8 cellular contexts compared by ENCODE assay signal in genomic region chr7:120805636-120806388, GRCh38. TPM values are rescaled to one million over a fixed set of nuclear protein-coding genes. Genes with fewer than 3 reads are reported as not detected.
DNase-seq lines count a peak whose midpoint lies in the region; ATAC-seq, FAIRE-seq and TF ChIP-seq lines count a peak whose summit lies in the region.

No MANE protein-coding gene starts in this region.

- FAIRE-seq in endothelial cell of umbilical vein (lab: Jason Lieb, UNC) = peak; percentile 53

- ATAC-seq in GM18858 (IDR thresholded peaks at IDR 0.05; ENCODE audit: unreplicated experiment) (peak; percentile 68), HG03103 (IDR thresholded peaks at IDR 0.05; ENCODE audit: low read depth, unreplicated experiment) (peak; percentile 85), naive B cell (ENCODE audit: low read depth in 2 of 2) (peak; percentile 48 to 59)
- peak; percentile 39 for ATAC-seq in activated CD4-positive, alpha-beta T cell treated with anti-CD3 and anti-CD28 coated beads for 36 hours

- no peaks in the 10 kb centered on the region for H3K36me3 Mint-ChIP-seq in activated CD4-positive, alpha-beta T cell treated with anti-CD3 and anti-CD28 coated beads for 36 hours (ENCODE audit: low read depth)
- H3K36me3 Mint-ChIP-seq in naive B cell = no peaks in the 10 kb centered on the region

- dilution Hi-C loops in endothelial cell of umbilical vein (cut with MboI; ENCODE audit: extremely low pct_ligation_motif_present, low sequenced_read_pairs) = no loop called here

- H3K27me3 Mint-ChIP-seq in activated CD4-positive, alpha-beta T cell treated with anti-CD3 and anti-CD28 coated beads for 36 hours = peaks cover 2% of the 10 kb centered on the region
- peaks cover 0 to 14% (median 8%) of the 10 kb centered on the region in 3 donors for H3K27me3 Mint-ChIP-seq in naive B cell

- no peaks in the 10 kb centered on the region for H3K79me2 ChIP-seq in endothelial cell of umbilical vein (ENCODE audit: control insufficient read depth, insufficient read depth, low read length)

- H3K36me3 ChIP-seq in endothelial cell of umbilical vein (ENCODE audit: control insufficient read depth in 2 of 2, extremely low read depth in 1 of 2, insufficient read depth in 2 of 2, low read length in 2 of 2) (no peaks in the 10 kb centered on the region), tibial artery (no peaks in the 10 kb centered on the region)

- no peak for TF ChIP-seq POLR2A in endothelial cell of umbilical vein (IDR thresholded peaks at IDR 0.05; ENCODE audit: low read depth, low read length)

- no peak overlapping the region for H3K4me3 Mint-ChIP-seq in activated CD4-positive, alpha-beta T cell treated with anti-CD3 and anti-CD28 coated beads for 36 hours
- H3K4me3 Mint-ChIP-seq in naive B cell = no peak overlapping the region

- no peak overlapping the region for H3K4me2 ChIP-seq in endothelial cell of umbilical vein (ENCODE audit: insufficient read depth, low read length)

- TF ChIP-seq CTCF in endothelial cell of umbilical vein (IDR thresholded peaks at IDR 0.05; ENCODE audit: extremely low read depth in 1 of 2, insufficient read depth in 1 of 2, low read depth in 1 of 2, low read length in 2 of 2) = peak; percentile 67 to 77
- TF ChIP-seq CTCF in tibial artery (IDR thresholded peaks at IDR 0.05) = peak; percentile 64 to 70

- peak overlapping the region; percentile 56 for H2AFZ ChIP-seq in endothelial cell of umbilical vein (ENCODE audit: low read depth, low read length)

- no TSS peak for BruUV-seq in endothelial cell of umbilical vein (replicated peaks; lab: Mats Ljungman, UMichigan)

- H3K27me3 ChIP-seq in endothelial cell of umbilical vein (ENCODE audit: control insufficient read depth in 2 of 2, insufficient read depth in 2 of 2, low read length in 2 of 2) = no peaks in the 10 kb centered on the region
- H3K27me3 ChIP-seq in tibial artery = no peaks in the 10 kb centered on the region

- no peaks in the 10 kb centered on the region for H4K20me1 ChIP-seq in endothelial cell of umbilical vein (replicated peaks; ENCODE audit: control insufficient read depth, extremely low read depth, insufficient read depth, low read length)

- DNase-seq in Ammon's horn (ENCODE audit: low spot score) (peak; percentile 69), NCI-H2171 (lab: John Stamatoyannopoulos, UW) (peak; percentile 35), endothelial cell of umbilical vein (ENCODE audit: low read depth, low spot score) (peak; percentile 80), naive B cell (peak; percentile 45), tibial artery (peak in 1 of 2 donors; percentile 28)
- peak; percentile 68 for DNase-seq in activated CD4-positive, alpha-beta T cell treated with anti-CD3 and anti-CD28 coated beads for 36 hours

- H3K9ac ChIP-seq in endothelial cell of umbilical vein (replicated peaks; ENCODE audit: extremely low read depth, insufficient read depth, low read length) = no peak overlapping the region

- no peak overlapping the region for H3K27ac Mint-ChIP-seq in activated CD4-positive, alpha-beta T cell treated with anti-CD3 and anti-CD28 coated beads for 36 hours
- peak overlapping the region in 1 of 6 donors; percentile 27 for H3K27ac Mint-ChIP-seq in naive B cell

- H3K27ac ChIP-seq in endothelial cell of umbilical vein (ENCODE audit: insufficient read depth, low read depth, low read length) = no peak overlapping the region
- H3K27ac ChIP-seq in tibial artery = peak overlapping the region; percentile 55 to 68

- H3K9me3 ChIP-seq in endothelial cell of umbilical vein (replicated peaks; ENCODE audit: control insufficient read depth, insufficient read depth, low read length) (no peaks in the 10 kb centered on the region), tibial artery (no peaks in the 10 kb centered on the region)

- H3K4me1 Mint-ChIP-seq in activated CD4-positive, alpha-beta T cell treated with anti-CD3 and anti-CD28 coated beads for 36 hours = no peaks in the 10 kb centered on the region
- no peaks in the 10 kb centered on the region for H3K4me1 Mint-ChIP-seq in naive B cell

- no peak overlapping the region for H3K4me3 ChIP-seq in endothelial cell of umbilical vein (replicated peaks in 1 of 3; ENCODE audit: insufficient read depth in 1 of 3, low read depth in 1 of 3, low read length in 3 of 3)
- H3K4me3 ChIP-seq in tibial artery = no peak overlapping the region

- H3K4me1 ChIP-seq in endothelial cell of umbilical vein (ENCODE audit: control insufficient read depth, extremely low read depth, insufficient read depth, low read length) (peaks cover 12% of the 10 kb centered on the region), tibial artery (peaks cover 0 to 29% (median 14%) of the 10 kb centered on the region in 4 donors)

- H3K9me1 ChIP-seq in endothelial cell of umbilical vein (replicated peaks; ENCODE audit: control insufficient read depth, extremely low read depth, insufficient read depth, low read length) = no peaks in the 10 kb centered on the region

- POLR2A ChIA-PET in activated CD4-positive, alpha-beta T cell treated with anti-CD3 and anti-CD28 coated beads for 36 hours (lab: Charles Lee) = no interaction called here
- POLR2A ChIA-PET in endothelial cell of umbilical vein (lab: Charles Lee) = interaction anchor here (0.6 kb wide), 1 partner anchor 28 kb away, joined by 4 read pairs; no protein-coding TSS in a partner anchor

- intact Hi-C loops in activated CD4-positive, alpha-beta T cell treated with anti-CD3 and anti-CD28 coated beads for 36 hours (cut with DNase I, micrococcal nuclease) = loop anchor here (1.0 to 5.0 kb wide), 6 partner anchors 51 to 741 kb away; partner anchors contain the start of gene TSPAN12 (in 1 of the 2)
- intact Hi-C loops in endothelial cell of umbilical vein (cut with micrococcal nuclease) (loop anchor here (1.0 to 10.0 kb wide), 6 partner anchors 51 to 739 kb away; no protein-coding TSS in a partner anchor), tibial artery (cut with DNase I; ENCODE audit: low total_unique reads) (no loop called here)

- CTCF ChIA-PET in activated CD4-positive, alpha-beta T cell treated with anti-CD3 and anti-CD28 coated beads for 36 hours (lab: Charles Lee) = interaction anchor here (0.5 to 4.5 kb wide), 21 partner anchors 10 to 1908 kb away, joined by 3 to 43 read pairs (median 4); no protein-coding TSS in a partner anchor
- CTCF ChIA-PET in endothelial cell of umbilical vein (lab: Charles Lee) = interaction anchor here (0.6 to 5.2 kb wide), 31 partner anchors 9 to 544 kb away, joined by 3 to 50 read pairs (median 5); partner anchors contain the start of genes CPED1, ING3 and TSPAN12

- H3K9me3 Mint-ChIP-seq in activated CD4-positive, alpha-beta T cell treated with anti-CD3 and anti-CD28 coated beads for 36 hours (ENCODE audit: low read depth) = no peaks in the 10 kb centered on the region
- H3K9me3 Mint-ChIP-seq in naive B cell = no peaks in the 10 kb centered on the region

TF ChIP-seq in endothelial cell of umbilical vein, 7 proteins besides CTCF, POLR2A, EP300 and RAD21:
- no peak for TF ChIP-seq MAX (IDR thresholded peaks at IDR 0.05; ENCODE audit: insufficient read depth, insufficient read length)
- peak; percentile 18 for TF ChIP-seq GATA2 (IDR thresholded peaks at IDR 0.05; ENCODE audit: insufficient read depth, insufficient read length, low read depth, low read length)

RNA-seq across cellular contexts. Expression of gene TSPAN12, which starts 52.1 kb away (rescaled TPM):
- total RNA-seq in activated CD4-positive, alpha-beta T cell treated with anti-CD3 and anti-CD28 coated beads for 36 hours = not detected
- total RNA-seq in endothelial cell of umbilical vein = 19.0 and 19.8 TPM in 2 replicates
- polyA plus RNA-seq in endothelial cell of umbilical vein (6.3 and 9.3 TPM in 2 replicates), naive B cell (ENCODE audit: low read depth in 6 of 6) (not detected)
- 11.9 and 12.3 TPM in 2 replicates for polyA plus RNA-seq in endothelial cell of umbilical vein (2011; cell fraction: cytosol; rRNA removed)
- polyA plus RNA-seq in endothelial cell of umbilical vein (2011; cell fraction: nucleus; rRNA removed) = 6.3 and 9.1 TPM in 2 replicates
- 17.2 and 22.7 TPM in 2 replicates for polyA plus RNA-seq in endothelial cell of umbilical vein (2012)
- polyA minus RNA-seq in endothelial cell of umbilical vein = 19.8 and 29.6 TPM in 2 replicates
- 8.5 TPM for polyA minus RNA-seq in endothelial cell of umbilical vein (2011; cell fraction: cytosol; rRNA and poly(A)+ RNA removed)
- 7.8 and 13.0 TPM in 2 replicates for polyA minus RNA-seq in endothelial cell of umbilical vein (2011; cell fraction: nucleus; rRNA and poly(A)+ RNA removed)

Comparison
In these comparisons a context has a peak if more than half of its experiments do, and no peak if none do; other contexts are left out.
1. RNA of gene TSPAN12, which starts 52.1 kb away (total RNA-seq): 19.0 to 19.8 TPM in endothelial cell of umbilical vein; not detected in activated CD4-positive, alpha-beta T cell treated with anti-CD3 and anti-CD28 coated beads for 36 hours; every median in the first group is over 10 times any median in the second.
2. Peak in every context shown above with its lines, with median percentiles within 50 percentile points of each other: ATAC-seq.